In genomic region chr5:83076742-83077661, GRCh38 we compare ENCODE assay signal across 8 cellular contexts. TPM values are rescaled to one million over a fixed set of nuclear protein-coding genes. Genes with fewer than 3 reads are reported as not detected.
DNase-seq lines count a peak whose midpoint lies in the region; ATAC-seq and TF ChIP-seq lines count a peak whose summit lies in the region.

TSS of gene TMEM167A (minus strand) at chr5:83077394. CDS start at chr5:83077323, 71 bp downstream.
TSS of gene XRCC4 (plus strand) at chr5:83077547. CDS start at chr5:83104920, 27,373 bp downstream.

- H3K9me3 Mint-ChIP-seq in IgD-negative memory B cell, result peaks cover 0 to 2% (median 0%) of the 10 kb centered on the region in 3 donors

- peaks cover 38 to 43% (median 42%) of the 10 kb centered on the region in 3 donors for H3K4me1 Mint-ChIP-seq in IgD-negative memory B cell

- H3K4me1 ChIP-seq in mononuclear cell (ENCODE audit: insufficient read depth, low read length), result peaks cover 41% of the 10 kb centered on the region

- no peak for TF ChIP-seq CTCF in epithelial cell of esophagus (IDR thresholded peaks at IDR 0.05; ENCODE audit: insufficient read depth, low read depth, low read length, missing control alignments)

- no peaks in the 10 kb centered on the region for H3K9me3 ChIP-seq in mononuclear cell (ENCODE audit: low read depth, low read length)

- H3K4me3 Mint-ChIP-seq in IgD-negative memory B cell, result peak within 1 kb of the TSS; percentile 94 to 100 (median 100)

- H3K4me3 ChIP-seq in epithelial cell of esophagus (ENCODE audit: low read length) (peak within 1 kb of the TSS; percentile 91), mononuclear cell (ENCODE audit: low read length) (peak within 1 kb of the TSS; percentile 94)

- no peaks in the 10 kb centered on the region for H3K27me3 ChIP-seq in mononuclear cell (ENCODE audit: insufficient read depth, low read length)

- no peaks in the 10 kb centered on the region for H3K27me3 Mint-ChIP-seq in IgD-negative memory B cell

- peak within 1 kb of the TSS; percentile 92 to 99 (median 99) for H3K27ac Mint-ChIP-seq in IgD-negative memory B cell

- H3K36me3 Mint-ChIP-seq in IgD-negative memory B cell, result peaks cover 12% of the 10 kb centered on the region

- peak; percentile 98 for ATAC-seq in GM21529 (IDR thresholded peaks at IDR 0.05; ENCODE audit: unreplicated experiment)

- DNase-seq in DMS 273 treated with DMSO at 0.1 percent for 48 hours (lab: John Stamatoyannopoulos, UW) (peak; percentile 96), OCI-M2 (lab: John Stamatoyannopoulos, UW; ENCODE audit: unreplicated experiment) (peak; percentile 84), activated T-cell treated with anti-CD3 and anti-CD28 coated beads for 4 hours (peak; percentile 86), epithelial cell of esophagus (ENCODE audit: low read depth) (peak; percentile 99)
- DNase-seq in stimulated activated CD8-positive, alpha-beta memory T cell treated with anti-CD3 and anti-CD28 coated beads, Interleukin-4, amount 100 ng/mL, for 1 hour (ENCODE audit: low read depth in 2 of 2, low spot score in 1 of 2), result peak; percentile 77 to 88

RNA-seq across cellular contexts. Expression of gene TMEM167A, which starts in this region (rescaled TPM):
- 51.6 TPM for polyA plus RNA-seq in IgD-negative memory B cell
- total RNA-seq in mononuclear cell, result 71.7 TPM

RNA-seq across cellular contexts. Expression of gene XRCC4, which starts in this region (rescaled TPM):
- 8.4 TPM for polyA plus RNA-seq in IgD-negative memory B cell
- total RNA-seq in mononuclear cell, result 5.0 TPM

Comparison
In these comparisons a context has a peak if more than half of its experiments do, and no peak if none do; other contexts are left out.
1. Peak in every context shown above with its lines: DNase-seq, ATAC-seq and H3K4me3 ChIP-seq.